9 cellular contexts compared by ENCODE assay signal in the genomic region with DNA sequence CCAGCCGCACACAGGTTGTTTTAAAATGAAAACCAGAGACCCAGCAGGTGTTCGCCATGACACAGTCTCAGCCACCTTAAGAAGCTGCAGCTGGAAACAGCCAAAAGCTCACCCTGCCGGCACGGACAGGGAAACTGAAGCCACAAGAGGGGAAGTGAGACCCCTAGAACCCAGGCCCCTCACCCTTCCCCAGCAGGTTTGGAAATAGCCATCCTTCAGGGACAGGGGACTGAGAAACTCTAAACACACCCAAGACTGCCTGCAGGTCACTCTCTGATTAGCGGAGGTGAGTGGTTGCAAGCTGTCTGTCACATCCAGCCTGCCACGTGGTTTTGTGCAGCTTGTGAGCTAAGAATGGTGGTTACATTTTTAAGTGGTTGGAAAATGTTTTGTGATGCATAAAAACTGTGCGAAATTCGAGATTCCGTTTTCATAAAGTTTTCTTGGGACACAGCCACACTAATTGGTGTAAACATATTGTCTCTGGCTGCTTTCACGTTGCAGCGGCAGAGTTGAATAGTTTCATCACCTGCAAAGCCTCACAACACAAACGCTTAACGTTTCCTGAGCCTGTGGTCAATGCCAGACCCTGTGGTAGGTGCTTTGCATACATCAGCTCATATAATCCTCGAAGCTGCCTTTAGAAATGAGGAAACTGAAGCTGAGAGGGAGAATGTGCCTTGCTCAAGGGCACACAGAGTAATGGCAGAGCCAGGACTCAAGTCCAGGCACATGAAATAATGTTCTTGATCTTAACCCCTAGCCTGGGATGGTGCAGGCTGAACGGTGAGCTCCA. TPM values are rescaled to one million over a fixed set of nuclear protein-coding genes. Genes with fewer than 3 reads are reported as not detected.
A peak's percentile ranks its signal among the peaks of the same experiment; 100 is the strongest.
DNase-seq lines count a peak whose midpoint lies in the region; ATAC-seq and TF ChIP-seq lines count a peak whose summit lies in the region.
"Had no signal": no experiment of that assay in that cellular context is flagged by ENCODE, and none has a peak within 500 bp of the region (broad histone marks: within the 10 kb centered on the region; RNA-seq: fewer than 3 reads in every experiment).

No MANE protein-coding gene starts in this region.

- no peak overlapping the region for H3K27ac ChIP-seq in H9 (ENCODE audit: insufficient read length, low read depth, low read length)
- peak overlapping the region; percentile 96 for H3K27ac ChIP-seq in Karpas-422 (ENCODE audit: low read length)
- no peak overlapping the region for H3K27ac ChIP-seq in GM23248
- no peak overlapping the region for H3K27ac ChIP-seq in right cardiac atrium (ENCODE audit: low read length)

- no peaks in the 10 kb centered on the region for H3K9me3 ChIP-seq in H9 (ENCODE audit: control insufficient read depth, low read depth, low read length)
- H3K9me3 ChIP-seq in Karpas-422 (ENCODE audit: low read length), result no peaks in the 10 kb centered on the region
- H3K9me3 ChIP-seq in GM23248 (ENCODE audit: low read depth), result no peaks in the 10 kb centered on the region
- no peaks in the 10 kb centered on the region for H3K9me3 ChIP-seq in right cardiac atrium (ENCODE audit: control insufficient read depth, low read length)

- no peak overlapping the region for H2AK5ac ChIP-seq in H9 (ENCODE audit: insufficient read length, low read length)

- no peak overlapping the region for H2BK120ac ChIP-seq in H9 (ENCODE audit: low read depth, low read length, poor library complexity, severe bottlenecking)

- H2BK20ac ChIP-seq in H9 (ENCODE audit: low read depth, low read length, poor library complexity, severe bottlenecking), result no peak overlapping the region

- no peak for TF ChIP-seq CTCF in H9 (conservative IDR thresholded peaks at IDR 0.05)

- H2BK5ac ChIP-seq in H9 (ENCODE audit: insufficient read length, low read length), result no peak overlapping the region

- H3K79me2 ChIP-seq in H9 (ENCODE audit: insufficient read depth, low read length) (no peaks in the 10 kb centered on the region), Karpas-422 (ENCODE audit: low read length) (no peaks in the 10 kb centered on the region), GM23248 (ENCODE audit: insufficient read depth) (no peaks in the 10 kb centered on the region)

- H3K9me2 ChIP-seq in Karpas-422 (replicated peaks; ENCODE audit: insufficient read depth, low read length) (no peaks in the 10 kb centered on the region), GM23248 (ENCODE audit: insufficient read depth) (no peaks in the 10 kb centered on the region)

- H3K36me3 Mint-ChIP-seq in H9 (ENCODE audit: insufficient read depth in 1 of 3, low read depth in 3 of 3), result peaks cover 0 to 4% (median 3%) of the 10 kb centered on the region in 3 experiments; a peak in 2 of 7 replicates
- H3K36me3 Mint-ChIP-seq in activated T-cell treated with anti-CD3 and anti-CD28 coated beads, Interleukin-2, amount 50 U/mL, for 72 hours (ENCODE audit: insufficient read depth in 2 of 2), result peaks cover 9 to 13% of the 10 kb centered on the region in 2 donors
- peaks cover 6% of the 10 kb centered on the region for H3K36me3 Mint-ChIP-seq in natural killer cell treated with Interleukin-12 subunit alpha and Interleukin-12 subunit beta and Interleukin-15 and Interleukin-18, amount 100 ng/mL, for 72 hours

- H2AFZ ChIP-seq in H9 (ENCODE audit: low read length) (no peak overlapping the region), Karpas-422 (ENCODE audit: low read length) (no peak overlapping the region), GM23248 (no peak overlapping the region)

- H3K36me3 ChIP-seq in Karpas-422 (ENCODE audit: insufficient read depth, low read length) (no peaks in the 10 kb centered on the region), GM23248 (ENCODE audit: low read depth) (no peaks in the 10 kb centered on the region)

- H4K5ac ChIP-seq in H9 (ENCODE audit: insufficient read length, low read depth, low read length), result no peak overlapping the region

- H3K4me2 ChIP-seq in H9 (ENCODE audit: insufficient read depth, insufficient read length, low read length) (no peak overlapping the region), Karpas-422 (ENCODE audit: low read depth, low read length, poor library complexity, severe bottlenecking) (peak overlapping the region; percentile 74), GM23248 (ENCODE audit: unreplicated experiment) (no peak overlapping the region)

- peak; percentile 35 for DNase-seq in NCI-H2227 (lab: John Stamatoyannopoulos, UW; ENCODE audit: unreplicated experiment)
- DNase-seq in NCI-H2227 treated with DMSO at 0.1 percent for 48 hours (lab: John Stamatoyannopoulos, UW), result no peak
- DNase-seq in H9, result peak; percentile 43
- peak; percentile 96 for DNase-seq in Karpas-422
- DNase-seq in activated T-cell treated with anti-CD3 and anti-CD28 coated beads, Interleukin-2, amount 50 U/mL, for 72 hours, result peak in 1 of 2 donors; percentile 54
- DNase-seq in natural killer cell treated with Interleukin-12 subunit alpha and Interleukin-12 subunit beta and Interleukin-15 and Interleukin-18, amount 100 ng/mL, for 72 hours (ENCODE audit: low spot score), result no peak
- DNase-seq in GM23248, result no peak
- no peak for DNase-seq in right cardiac atrium

- H3K27me3 ChIP-seq in H9 (ENCODE audit: insufficient read depth, low read length) (no peaks in the 10 kb centered on the region), Karpas-422 (ENCODE audit: low read length) (peaks cover 4% of the 10 kb centered on the region; the same call in 1 of the 2 replicates), GM23248 (replicated peaks; ENCODE audit: insufficient read depth) (no peaks in the 10 kb centered on the region), right cardiac atrium (ENCODE audit: control insufficient read depth, insufficient read depth) (no peaks in the 10 kb centered on the region)

- H3K4me1 ChIP-seq in H9 (ENCODE audit: insufficient read depth, low read length) (peaks cover 12% of the 10 kb centered on the region; the same call in 1 of the 2 replicates), Karpas-422 (ENCODE audit: low read length) (peaks cover 92% of the 10 kb centered on the region), GM23248 (ENCODE audit: insufficient read depth) (peaks cover 19% of the 10 kb centered on the region), right cardiac atrium (ENCODE audit: control insufficient read depth, insufficient read depth, low read length) (peaks cover 2% of the 10 kb centered on the region)

- no peak overlapping the region for H3T11ph ChIP-seq in H9 (ENCODE audit: low read length)

- H4K8ac ChIP-seq in H9 (replicated peaks; ENCODE audit: insufficient read length, low read depth, low read length), result no peak overlapping the region

- H3K18ac ChIP-seq in H9 (ENCODE audit: insufficient read length, low read depth, low read length), result no peak overlapping the region

- no peak overlapping the region for H3K56ac ChIP-seq in H9 (ENCODE audit: insufficient read length, low read depth, low read length)

- no peak overlapping the region for H3K4ac ChIP-seq in H9 (ENCODE audit: low read depth, low read length)

- in situ Hi-C loops in GM23248 (cut with MboI), result no loop called here

- H3K27me3 Mint-ChIP-seq in H9 (ENCODE audit: low read depth), result no peaks in the 10 kb centered on the region
- H3K27me3 Mint-ChIP-seq in activated T-cell treated with anti-CD3 and anti-CD28 coated beads, Interleukin-2, amount 50 U/mL, for 72 hours (ENCODE audit: low read depth), result no peaks in the 10 kb centered on the region
- H3K27me3 Mint-ChIP-seq in natural killer cell treated with Interleukin-12 subunit alpha and Interleukin-12 subunit beta and Interleukin-15 and Interleukin-18, amount 100 ng/mL, for 72 hours, result no peaks in the 10 kb centered on the region

- H4K20me1 ChIP-seq in H9 (ENCODE audit: control insufficient read depth, insufficient read depth, insufficient read length) (no peaks in the 10 kb centered on the region), Karpas-422 (ENCODE audit: insufficient read depth, low read depth, low read length) (no peaks in the 10 kb centered on the region), GM23248 (ENCODE audit: insufficient read depth) (no peaks in the 10 kb centered on the region)

- H4K91ac ChIP-seq in H9 (ENCODE audit: insufficient read length, low read depth, low read length), result no peak overlapping the region

- peak overlapping the region; percentile 58 for H3K4me3 ChIP-seq in Karpas-422 (ENCODE audit: low read length)
- no peak overlapping the region for H3K4me3 ChIP-seq in GM23248
- no peak overlapping the region for H3K4me3 ChIP-seq in right cardiac atrium (ENCODE audit: low read length)

- no peak overlapping the region for H2BK15ac ChIP-seq in H9 (ENCODE audit: low read depth, low read length)

- H3K14ac ChIP-seq in H9 (ENCODE audit: insufficient read depth, low read length), result no peak overlapping the region

- WGBS in H9 (ENCODE audit: extremely low coverage, insufficient read length, low lambda C conversion rate), result no CpG with 5 or more reads among the region's 15 CpGs
- WGBS in GM23248 (ENCODE audit: low coverage in 1 of 2, low lambda C conversion rate in 2 of 2, missing lambda C conversion rate in 2 of 2), 2 experiments, result 49 to 53% methylated on average over 15 of the region's 15 CpGs
- WGBS in right cardiac atrium, result 49% methylated on average over 15 of the region's 15 CpGs

- H3K4me1 Mint-ChIP-seq in H9, result peaks cover 61 to 63% of the 10 kb centered on the region in 2 experiments
- peaks cover 65% of the 10 kb centered on the region for H3K4me1 Mint-ChIP-seq in activated T-cell treated with anti-CD3 and anti-CD28 coated beads, Interleukin-2, amount 50 U/mL, for 72 hours (ENCODE audit: low read depth)
- peaks cover 42 to 49% of the 10 kb centered on the region in 2 donors for H3K4me1 Mint-ChIP-seq in natural killer cell treated with Interleukin-12 subunit alpha and Interleukin-12 subunit beta and Interleukin-15 and Interleukin-18, amount 100 ng/mL, for 72 hours (ENCODE audit: low read depth in 2 of 2)

- no peak overlapping the region for H2BK12ac ChIP-seq in H9 (ENCODE audit: insufficient read length, low read depth, low read length)

- no peak overlapping the region for H3K9ac ChIP-seq in H9 (ENCODE audit: extremely low read depth, insufficient read length, low read length)
- peak overlapping the region; percentile 66 for H3K9ac ChIP-seq in Karpas-422 (ENCODE audit: low read length)
- H3K9ac ChIP-seq in GM23248, result no peak overlapping the region

- no peaks in the 10 kb centered on the region for H3K79me1 ChIP-seq in H9 (ENCODE audit: insufficient read depth, low read depth, low read length, poor library complexity, severe bottlenecking)

- peak; percentile 22 to 24 for ATAC-seq in activated T-cell treated with anti-CD3 and anti-CD28 coated beads, Interleukin-2, amount 50 U/mL, for 72 hours (replicated peaks in 1 of 2)
- ATAC-seq in natural killer cell treated with Interleukin-12 subunit alpha and Interleukin-12 subunit beta and Interleukin-15 and Interleukin-18, amount 100 ng/mL, for 72 hours, result peak; percentile 59 to 74
- ATAC-seq in right cardiac atrium, result no peak

- H3K4me3 Mint-ChIP-seq in H9, result no peak overlapping the region
- H3K4me3 Mint-ChIP-seq in activated T-cell treated with anti-CD3 and anti-CD28 coated beads, Interleukin-2, amount 50 U/mL, for 72 hours, result peak overlapping the region; percentile 88 to 100
- peak overlapping the region; percentile 87 for H3K4me3 Mint-ChIP-seq in natural killer cell treated with Interleukin-12 subunit alpha and Interleukin-12 subunit beta and Interleukin-15 and Interleukin-18, amount 100 ng/mL, for 72 hours

- no peaks in the 10 kb centered on the region for H3K23me2 ChIP-seq in H9 (ENCODE audit: insufficient read length, low read depth, low read length, poor library complexity, severe bottlenecking)

- peak overlapping the region in 1 of 3 experiments; percentile 81; a peak in 2 of 7 replicates for H3K27ac Mint-ChIP-seq in H9
- H3K27ac Mint-ChIP-seq in activated T-cell treated with anti-CD3 and anti-CD28 coated beads, Interleukin-2, amount 50 U/mL, for 72 hours, result no peak overlapping the region
- H3K27ac Mint-ChIP-seq in natural killer cell treated with Interleukin-12 subunit alpha and Interleukin-12 subunit beta and Interleukin-15 and Interleukin-18, amount 100 ng/mL, for 72 hours, result peak overlapping the region; percentile 77 to 92

- no peak overlapping the region for H3K23ac ChIP-seq in H9 (ENCODE audit: insufficient read length, low read depth, low read length)

- H3F3A ChIP-seq in GM23248 (ENCODE audit: insufficient read depth), result peaks cover 78% of the 10 kb centered on the region

- intact Hi-C loops in right cardiac atrium (cut with DNase I), result loop anchor here in 1 of 4 donors (10.0 kb wide), 1 partner anchor 459 kb away; the partner anchor contains the start of genes ALKBH2 and UNG

- H3K9me3 Mint-ChIP-seq in H9, result no peaks in the 10 kb centered on the region
- no peaks in the 10 kb centered on the region for H3K9me3 Mint-ChIP-seq in activated T-cell treated with anti-CD3 and anti-CD28 coated beads, Interleukin-2, amount 50 U/mL, for 72 hours
- H3K9me3 Mint-ChIP-seq in natural killer cell treated with Interleukin-12 subunit alpha and Interleukin-12 subunit beta and Interleukin-15 and Interleukin-18, amount 100 ng/mL, for 72 hours, result no peaks in the 10 kb centered on the region

RNA-seq across cellular contexts. Expression of gene SELPLG, which starts 1.7 kb away (rescaled TPM):
- total RNA-seq in H9 (2021) (0.09 and 0.15 TPM in 2 replicates), right cardiac atrium (1 to 10 TPM; 2.9 to 6.2 (median 4.7) TPM)
- total RNA-seq in Karpas-422 (2014; rRNA removed; shearing (Covaris generic); ENCODE audit: low replicate concordance), result 0.97 and 2.5 TPM in 2 replicates
- 10 to 100 TPM; 49.6 to 55.4 TPM for total RNA-seq in activated T-cell treated with anti-CD3 and anti-CD28 coated beads, Interleukin-2, amount 50 U/mL, for 72 hours
- 10 to 100 TPM; 26.5 to 34.6 TPM for total RNA-seq in natural killer cell treated with Interleukin-12 subunit alpha and Interleukin-12 subunit beta and Interleukin-15 and Interleukin-18, amount 100 ng/mL, for 72 hours
- total RNA-seq in GM23248 (2014; rRNA removed; shearing (Covaris generic)), result 4.4 and 6.1 TPM in 2 replicates
- polyA plus RNA-seq in GM23248 (2016; fragmentation: Nextera tagmentation; extraction: Ambion mirVana) (6.2 and 6.7 TPM in 2 replicates), right cardiac atrium (1.9 TPM)

RNA-seq across cellular contexts. Expression of gene TMEM119, which starts 37.5 kb away (rescaled TPM):
- total RNA-seq in H9 (2021) (not detected in 2 replicates), right cardiac atrium (1 to 10 TPM; 1.8 to 3.5 (median 2.6) TPM)
- total RNA-seq in Karpas-422 (2014; rRNA removed; shearing (Covaris generic); ENCODE audit: low replicate concordance), result not detected in 2 replicates
- under 1 TPM; 0.65 to 0.74 TPM for total RNA-seq in activated T-cell treated with anti-CD3 and anti-CD28 coated beads, Interleukin-2, amount 50 U/mL, for 72 hours
- total RNA-seq in natural killer cell treated with Interleukin-12 subunit alpha and Interleukin-12 subunit beta and Interleukin-15 and Interleukin-18, amount 100 ng/mL, for 72 hours, result not detected
- total RNA-seq in GM23248 (2014; rRNA removed; shearing (Covaris generic)), result 58.6 and 93.2 TPM in 2 replicates
- polyA plus RNA-seq in GM23248 (2016; fragmentation: Nextera tagmentation; extraction: Ambion mirVana) (55.5 and 58.1 TPM in 2 replicates), right cardiac atrium (3.2 TPM)
- polyA plus RNA-seq: neural cell had no signal

Comparison
In these comparisons a context has a peak if more than half of its experiments do, and no peak if none do; other contexts are left out.
1. DNase-seq: peak in NCI-H2227 (single experiment), H9 (single experiment) and Karpas-422 (single experiment); none in NCI-H2227 treated with DMSO at 0.1 percent for 48 hours (single experiment), natural killer cell treated with Interleukin-12 subunit alpha and Interleukin-12 subunit beta and Interleukin-15 and Interleukin-18, amount 100 ng/mL, for 72 hours (single experiment), GM23248 (single experiment) and right cardiac atrium (0 of 3).
2. H3K4me3 Mint-ChIP-seq: peak in activated T-cell treated with anti-CD3 and anti-CD28 coated beads, Interleukin-2, amount 50 U/mL, for 72 hours (2 of 2) and natural killer cell treated with Interleukin-12 subunit alpha and Interleukin-12 subunit beta and Interleukin-15 and Interleukin-18, amount 100 ng/mL, for 72 hours (single experiment); none in H9 (0 of 2).
3. ATAC-seq: peak in activated T-cell treated with anti-CD3 and anti-CD28 coated beads, Interleukin-2, amount 50 U/mL, for 72 hours (2 of 2) and natural killer cell treated with Interleukin-12 subunit alpha and Interleukin-12 subunit beta and Interleukin-15 and Interleukin-18, amount 100 ng/mL, for 72 hours (2 of 2); none in right cardiac atrium (0 of 2).
4. RNA of gene TMEM119, which starts 37.5 kb away (total RNA-seq): 58.6 to 93.2 TPM in GM23248; 1.8 to 3.5 TPM in right cardiac atrium, 0.65 to 0.74 TPM in activated T-cell treated with anti-CD3 and anti-CD28 coated beads, Interleukin-2, amount 50 U/mL, for 72 hours, not detected in H9, not detected in natural killer cell treated with Interleukin-12 subunit alpha and Interleukin-12 subunit beta and Interleukin-15 and Interleukin-18, amount 100 ng/mL, for 72 hours and not detected in Karpas-422; every median in the first group is over 10 times any median in the second.